In the genomic region with DNA sequence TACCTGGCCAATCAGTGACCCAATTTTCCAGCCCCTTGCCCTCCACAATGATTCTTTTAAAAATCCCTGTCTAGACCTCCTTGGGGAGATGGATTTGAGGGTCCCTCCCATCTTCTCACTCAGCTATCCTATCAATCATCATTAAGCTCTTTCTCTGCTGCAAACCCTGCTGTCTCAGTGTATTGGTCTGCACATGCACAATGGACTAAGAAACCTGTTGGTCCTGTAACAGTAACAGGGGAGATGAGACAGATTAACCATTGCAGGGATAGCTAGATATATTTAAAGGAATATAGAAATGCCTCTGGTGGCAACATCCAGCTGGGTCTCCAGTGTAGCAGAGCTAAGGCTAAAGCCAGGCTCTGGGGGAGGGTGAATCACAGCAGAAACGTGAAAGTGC, we compare ENCODE assay signal across 10 cellular contexts.
"Had no signal": no experiment of that assay in that cellular context is flagged by ENCODE, and none has a peak within 500 bp of the region (broad histone marks: within the 10 kb centered on the region; RNA-seq: fewer than 3 reads in every experiment).

No MANE protein-coding gene starts in this region.

- H3K4me1 ChIP-seq: HAP-1 had no signal

- H3K9me3 ChIP-seq: HAP-1 had no signal

- H3K27ac ChIP-seq: GM23248 had no signal

- H3K27ac Mint-ChIP-seq: GM23338, H9, HFFc6 had no signal

- H3K4me3 Mint-ChIP-seq: GM23338, H9, HFFc6 had no signal

- H3K4me2 ChIP-seq: GM23338 had no signal

- H3K36me3 ChIP-seq: HAP-1 had no signal

- DNase-seq: GM23248, GOT3, H7, H9, HCEC 1CT, HFFc6 had no signal

- H3K4me3 ChIP-seq: GM23248, GM23338, HAP-1 had no signal

- H3K4me1 Mint-ChIP-seq: GM23338, H9 had no signal

- H2AFZ ChIP-seq: GM23248, GM23338 had no signal

- FAIRE-seq: H1, H54 had no signal

- H3K9ac ChIP-seq: GM23248 had no signal
